Comparison of ENCODE assay signal across 19 cellular contexts in the genomic region with DNA sequence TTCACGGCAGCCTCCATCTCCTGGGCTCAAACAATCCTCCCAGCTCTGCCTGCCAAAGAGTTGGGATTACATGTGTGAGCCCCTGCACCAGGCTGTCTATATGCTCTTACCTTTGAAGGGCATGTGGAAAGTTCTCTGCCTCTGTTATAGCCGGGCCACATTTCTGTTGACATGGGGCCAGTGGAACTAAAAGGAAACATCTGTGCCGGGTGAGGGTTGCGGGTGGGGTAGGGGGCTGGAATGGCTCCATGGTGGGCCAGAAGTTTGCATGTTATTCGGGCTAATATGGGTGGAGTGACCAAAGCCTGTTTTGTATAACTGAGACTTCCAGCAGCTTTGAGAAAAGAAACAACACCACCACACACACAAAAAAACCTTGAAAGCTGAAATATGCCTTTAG. TPM values are rescaled to one million over a fixed set of nuclear protein-coding genes. Genes with fewer than 3 reads are reported as not detected.
"Had no signal": no experiment of that assay in that cellular context is flagged by ENCODE, and none has a peak within 500 bp of the region (broad histone marks: within the 10 kb centered on the region; RNA-seq: fewer than 3 reads in every experiment).

No MANE protein-coding gene starts in this region.

- H3K9me3 ChIP-seq: breast epithelium, prostate gland, upper lobe of left lung had no signal

- H3K36me3 ChIP-seq: breast epithelium, prostate gland had no signal

- H3K27me3 Mint-ChIP-seq: activated naive CD8-positive, alpha-beta T cell treated with anti-CD3 and anti-CD28 coated beads for 36 hours; central memory CD8-positive, alpha-beta T cell had no signal

- H3K27ac Mint-ChIP-seq: activated naive CD8-positive, alpha-beta T cell treated with anti-CD3 and anti-CD28 coated beads for 36 hours; endodermal cell had no signal

- H3K4me3 ChIP-seq: breast epithelium, hepatocyte, prostate gland, upper lobe of left lung had no signal

- H3K4me1 ChIP-seq: breast epithelium, prostate gland had no signal

- H3K27ac ChIP-seq: epithelial cell of prostate, foreskin keratinocyte, hepatocyte, prostate gland, upper lobe of left lung had no signal

- ATAC-seq: activated T-cell treated with anti-CD3 and anti-CD28 coated beads, Interleukin-2, amount 50 U/mL, for 4 hours; foreskin keratinocyte had no signal

- DNase-seq: activated naive CD4-positive, alpha-beta T cell treated with Interleukin-2 at 50 U/mL for 16 hours; activated naive CD8-positive, alpha-beta T cell treated with anti-CD3 and anti-CD28 coated beads for 36 hours; activated T-cell treated with anti-CD3 and anti-CD28 coated beads, Interleukin-2, amount 50 U/mL, for 4 hours; amniotic stem cell; endodermal cell; foreskin keratinocyte; kidney glomerular epithelial cell; mesenchymal stem cell; stimulated activated CD4-positive, alpha-beta T cell treated with anti-CD3 and anti-CD28 coated beads, Interleukin-4, amount 100 ng/mL, for 1 hour; stimulated activated naive CD4-positive, alpha-beta T cell; T-helper 1 cell; T-helper 9 cell; upper lobe of left lung had no signal

- H3K27me3 ChIP-seq: breast epithelium, foreskin keratinocyte, hepatocyte, upper lobe of left lung had no signal

- H3K9me3 Mint-ChIP-seq: activated naive CD8-positive, alpha-beta T cell treated with anti-CD3 and anti-CD28 coated beads for 36 hours; activated T-cell treated with anti-CD3 and anti-CD28 coated beads, Interleukin-2, amount 50 U/mL, for 4 hours; central memory CD8-positive, alpha-beta T cell; endodermal cell had no signal

- H3K4me3 Mint-ChIP-seq: activated naive CD8-positive, alpha-beta T cell treated with anti-CD3 and anti-CD28 coated beads for 36 hours; activated T-cell treated with anti-CD3 and anti-CD28 coated beads, Interleukin-2, amount 50 U/mL, for 4 hours; central memory CD8-positive, alpha-beta T cell; endodermal cell had no signal

RNA-seq across cellular contexts. Expression of gene CLEC3B, which starts 8.3 kb away (rescaled TPM):
- total RNA-seq: activated naive CD8-positive, alpha-beta T cell treated with anti-CD3 and anti-CD28 coated beads for 36 hours; endodermal cell; foreskin keratinocyte; glomerular endothelial cell had no signal
